9 cellular contexts compared by ENCODE assay signal in the genomic region with DNA sequence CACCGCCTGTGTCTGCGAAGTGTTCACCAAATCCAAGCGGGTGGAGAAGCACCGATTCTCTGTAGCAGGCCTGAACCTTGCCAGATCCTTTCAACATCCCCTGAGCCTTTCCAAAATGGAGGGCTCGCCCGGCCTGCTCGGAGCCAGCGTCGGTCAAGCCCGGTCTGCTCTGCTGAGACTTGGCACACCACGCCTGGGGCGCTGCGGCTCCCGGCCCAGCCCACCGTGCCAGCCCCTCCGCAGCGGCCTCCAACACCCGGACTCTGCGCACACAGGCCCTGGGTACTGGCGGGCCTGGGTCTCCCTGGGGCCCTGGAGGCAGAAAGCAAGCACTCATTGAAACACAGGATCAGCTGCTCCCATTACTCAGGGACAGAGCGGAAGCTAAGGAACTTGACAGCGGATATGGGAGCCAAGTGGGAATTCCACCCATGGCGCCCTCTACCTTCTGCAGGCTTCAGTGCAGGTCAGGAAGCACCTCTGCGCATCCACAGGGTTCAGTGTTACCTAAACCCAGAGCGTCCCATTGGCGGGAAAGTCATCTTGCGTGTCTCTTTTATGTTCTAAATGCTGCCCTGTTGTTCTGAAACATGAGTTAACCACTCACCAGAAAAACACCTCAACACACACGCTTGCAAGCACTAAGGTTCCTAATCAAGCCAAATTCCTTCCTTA.
A peak's percentile ranks its signal among the peaks of the same experiment; 100 is the strongest.
DNase-seq lines count a peak whose midpoint lies in the region; ATAC-seq and TF ChIP-seq lines count a peak whose summit lies in the region.
"Had no signal": no experiment of that assay in that cellular context is flagged by ENCODE, and none has a peak within 500 bp of the region (broad histone marks: within the 10 kb centered on the region; RNA-seq: fewer than 3 reads in every experiment).

No MANE protein-coding gene starts in this region.

- H3K27me3 Mint-ChIP-seq in Calu3 (ENCODE audit: unreplicated experiment) (no peaks in the 10 kb centered on the region), chondrocyte (ENCODE audit: low read depth) (no peaks in the 10 kb centered on the region)

- ATAC-seq in mucosa of descending colon (peak; percentile 62), GM18858 (IDR thresholded peaks at IDR 0.05; ENCODE audit: unreplicated experiment) (no peak)

- no peak overlapping the region for H3K4me3 ChIP-seq in HFF-Myc (replicated peaks; ENCODE audit: low read depth, low read length)
- no peak overlapping the region for H3K4me3 ChIP-seq in mucosa of descending colon

- CTCF ChIA-PET in Calu3 (lab: Charles Lee) = no interaction called here

- TF ChIP-seq CTCF in Calu3 (IDR thresholded peaks at IDR 0.05; ENCODE audit: unreplicated experiment) (peak; percentile 65), HFF-Myc (IDR thresholded peaks at IDR 0.05; ENCODE audit: low read depth, low read length, missing control alignments) (peak; percentile 52), chondrocyte (IDR thresholded peaks at IDR 0.05) (peak; percentile 59), mucosa of descending colon (IDR thresholded peaks at IDR 0.05) (no peak)

- H3K4me1 Mint-ChIP-seq in Calu3 (ENCODE audit: low read depth, unreplicated experiment) (peaks cover 15% of the 10 kb centered on the region), chondrocyte (ENCODE audit: low read depth) (peaks cover 8% of the 10 kb centered on the region)

- H3K9me3 Mint-ChIP-seq in Calu3 (ENCODE audit: low read depth, unreplicated experiment) = peaks cover 4% of the 10 kb centered on the region
- H3K9me3 Mint-ChIP-seq in chondrocyte (ENCODE audit: low read depth) = no peaks in the 10 kb centered on the region

- no peak overlapping the region for H3K27ac Mint-ChIP-seq in Calu3 (ENCODE audit: unreplicated experiment)
- no peak overlapping the region for H3K27ac Mint-ChIP-seq in chondrocyte (ENCODE audit: unreplicated experiment)

- H3K4me3 Mint-ChIP-seq in Calu3 (ENCODE audit: low read depth, unreplicated experiment) (no peak overlapping the region), chondrocyte (ENCODE audit: unreplicated experiment) (no peak overlapping the region)

- H3K36me3 Mint-ChIP-seq in Calu3 (ENCODE audit: insufficient read depth, unreplicated experiment) = peaks cover 10% of the 10 kb centered on the region
- no peaks in the 10 kb centered on the region for H3K36me3 Mint-ChIP-seq in chondrocyte (ENCODE audit: low read depth)

- no peaks in the 10 kb centered on the region for H3K9me3 ChIP-seq in mucosa of descending colon

- DNase-seq in Calu3 (no peak), HFF-Myc (ENCODE audit: extremely low read depth, low read depth) (no peak), chondrocyte (ENCODE audit: low spot score) (no peak), mucosa of descending colon (peak in 2 of 3 donors; percentile 21 to 35), foreskin melanocyte (no peak), NOMO-1 treated with dmso at 0.1 percent for 144 hours (lab: John Stamatoyannopoulos, UW; ENCODE audit: unreplicated experiment) (no peak)
- DNase-seq in NK-92 treated with Interleukin-12 subunit alpha and Interleukin-12 subunit beta, amount 100 ng/mL, for 24 hours (lab: John Stamatoyannopoulos, UW) = no peak
- DNase-seq: stimulated activated naive CD4-positive, alpha-beta T cell treated with Interleukin-2 at 50 U/mL for 16 hours had no signal

- no peaks in the 10 kb centered on the region for H3K36me3 ChIP-seq in mucosa of descending colon (ENCODE audit: low read depth)

- H3K4me1 ChIP-seq in mucosa of descending colon (ENCODE audit: low read depth) = no peaks in the 10 kb centered on the region

- BruUV-seq in Calu3 (replicated peaks; lab: Mats Ljungman, UMichigan) = no TSS peak

- intact Hi-C loops in Calu3 (cut with micrococcal nuclease; ENCODE audit: unreplicated experiment) (loop anchor here (5.0 kb wide), 1 partner anchor 164 kb away; no protein-coding TSS in a partner anchor), mucosa of descending colon (cut with DNase I, micrococcal nuclease) (no loop called here)

Comparison
In these comparisons a context has a peak if more than half of its experiments do, and no peak if none do; other contexts are left out.
1. DNase-seq: peak in mucosa of descending colon (2 of 3); none in Calu3 (single experiment), HFF-Myc (single experiment), chondrocyte (single experiment), NK-92 treated with Interleukin-12 subunit alpha and Interleukin-12 subunit beta, amount 100 ng/mL, for 24 hours (single experiment), foreskin melanocyte (single experiment) and NOMO-1 treated with dmso at 0.1 percent for 144 hours (single experiment).